22 cellular contexts compared by ENCODE assay signal in the genomic region with DNA sequence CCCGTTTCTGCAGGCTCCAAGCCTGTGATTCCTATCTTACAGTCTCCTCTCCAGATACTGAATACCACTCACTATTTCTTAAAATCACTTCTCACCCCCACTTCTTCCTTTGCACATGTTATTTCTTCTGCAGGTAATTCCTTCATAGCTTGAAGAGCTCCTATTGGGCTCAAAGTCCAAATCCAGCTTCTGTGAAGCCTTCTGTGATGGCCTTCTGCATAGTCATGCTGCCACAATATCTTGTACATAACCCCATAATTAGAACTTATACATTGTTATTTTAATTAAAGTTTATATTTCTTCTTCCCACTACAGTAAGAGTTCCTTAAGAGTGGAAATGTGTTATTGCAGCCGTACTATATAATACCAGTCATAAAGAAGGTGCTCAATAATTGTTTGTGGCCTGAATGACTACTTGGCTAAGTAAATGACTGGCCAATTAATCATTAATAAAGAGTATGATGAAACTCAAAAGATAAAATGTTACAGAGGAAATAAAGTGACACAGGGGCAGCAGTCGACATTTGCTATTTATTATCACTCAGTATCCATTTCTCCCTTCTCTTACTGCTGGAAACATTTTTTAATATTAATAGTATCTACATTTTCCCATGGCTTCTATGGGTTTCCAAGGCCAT.
"Had no signal": no experiment of that assay in that cellular context is flagged by ENCODE, and none has a peak within 500 bp of the region (broad histone marks: within the 10 kb centered on the region; RNA-seq: fewer than 3 reads in every experiment).

No MANE protein-coding gene starts in this region.

- H3K36me3 ChIP-seq: MG63, SJSA1 had no signal

- DNase-seq: IMR-90, Karpas-422, KG1, MG63, NCI-H1092, NCI-H1105 treated with DMSO at 0.1 percent for 48 hours, NCI-H1417 treated with DMSO at 0.1 percent for 48 hours, NCI-H146, NCI-H1694 treated with DMSO at 0.1 percent for 48 hours, NCI-H1930, NCI-H2081, NCI-H2107, NCI-H2227 treated with DMSO at 0.1 percent for 48 hours, NCI-H524, NCI-H526 treated with DMSO at 0.1 percent for 48 hours, NCI-H748 treated with DMSO at 0.1 percent for 48 hours, Right ventricle myocardium superior, RPMI8226, SIG-M5 had no signal

- H3K4me1 ChIP-seq: SJSA1 had no signal

- H3K27me3 ChIP-seq: MG63, SJSA1 had no signal

- H3K4me3 ChIP-seq: MG63, SJSA1, SK-N-MC had no signal

- H3K9me3 ChIP-seq: MG63, SJSA1 had no signal

- H3K27ac ChIP-seq: HL-60, SJSA1, SK-N-MC had no signal
